Comparison of ENCODE assay signal across 12 cellular contexts in genomic region chr2:73451263-73451972, GRCh38.
DNase-seq lines count a peak whose midpoint lies in the region; ATAC-seq and TF ChIP-seq lines count a peak whose summit lies in the region.
"Had no signal": no experiment of that assay in that cellular context is flagged by ENCODE, and none has a peak within 500 bp of the region (broad histone marks: within the 10 kb centered on the region; RNA-seq: fewer than 3 reads in every experiment).

No MANE protein-coding gene starts in this region.

- ATAC-seq in GM19452 (IDR thresholded peaks at IDR 0.05; ENCODE audit: unreplicated experiment) (peak; percentile 93), HG03025 (IDR thresholded peaks at IDR 0.05; ENCODE audit: low FRiP score, unreplicated experiment) (peak; percentile 96)
- no peak for ATAC-seq in activated CD8-positive, alpha-beta T cell treated with anti-CD3 and anti-CD28 coated beads, Interleukin-2, amount 10 ng/mL, durations not matched to agents 7 days and 5 days

- no peaks in the 10 kb centered on the region for H3K9me3 Mint-ChIP-seq in activated CD8-positive, alpha-beta T cell treated with anti-CD3 and anti-CD28 coated beads, Interleukin-2, amount 10 ng/mL, durations not matched to agents 7 days and 5 days (ENCODE audit: insufficient read depth)

- H3K4me1 Mint-ChIP-seq in activated CD8-positive, alpha-beta T cell treated with anti-CD3 and anti-CD28 coated beads, Interleukin-2, amount 10 ng/mL, durations not matched to agents 7 days and 5 days (ENCODE audit: low read depth) = no peaks in the 10 kb centered on the region

- no peaks in the 10 kb centered on the region for H3K27me3 ChIP-seq in tibial artery

- intact Hi-C loops in tibial artery (cut with DNase I; ENCODE audit: low total_unique reads) = no loop called here

- H3K4me1 ChIP-seq in tibial artery = no peaks in the 10 kb centered on the region
- H3K4me1 ChIP-seq: prostate gland had no signal

- H3K27ac Mint-ChIP-seq in activated CD8-positive, alpha-beta T cell treated with anti-CD3 and anti-CD28 coated beads, Interleukin-2, amount 10 ng/mL, durations not matched to agents 7 days and 5 days = no peak overlapping the region

- no peaks in the 10 kb centered on the region for H3K9me3 ChIP-seq in tibial artery
- H3K9me3 ChIP-seq: prostate gland had no signal

- H3K4me3 Mint-ChIP-seq in activated CD8-positive, alpha-beta T cell treated with anti-CD3 and anti-CD28 coated beads, Interleukin-2, amount 10 ng/mL, durations not matched to agents 7 days and 5 days = no peak overlapping the region

- TF ChIP-seq CTCF in GM12864 (IDR thresholded peaks at IDR 0.05; ENCODE audit: low read depth, low read length, missing control alignments) (no peak), NB4 (IDR thresholded peaks at IDR 0.05; ENCODE audit: low read depth, low read length) (no peak), tibial artery (IDR thresholded peaks at IDR 0.05) (no peak)

- H3K4me3 ChIP-seq in GM12864 (ENCODE audit: low read depth, low read length) = no peak overlapping the region
- no peak overlapping the region for H3K4me3 ChIP-seq in NB4 (ENCODE audit: low read depth, low read length)
- H3K4me3 ChIP-seq in tibial artery = no peak overlapping the region
- H3K4me3 ChIP-seq: prostate gland had no signal

- peaks cover 24% of the 10 kb centered on the region for H3K36me3 Mint-ChIP-seq in activated CD8-positive, alpha-beta T cell treated with anti-CD3 and anti-CD28 coated beads, Interleukin-2, amount 10 ng/mL, durations not matched to agents 7 days and 5 days (ENCODE audit: low read depth)

- H3K27me3 Mint-ChIP-seq in activated CD8-positive, alpha-beta T cell treated with anti-CD3 and anti-CD28 coated beads, Interleukin-2, amount 10 ng/mL, durations not matched to agents 7 days and 5 days (ENCODE audit: low read depth) = no peaks in the 10 kb centered on the region

- no peak for TF ChIP-seq POLR2A in NB4 (IDR thresholded peaks at IDR 0.05; ENCODE audit: extremely low read depth, insufficient read length)

- H3K27ac ChIP-seq in tibial artery = no peak overlapping the region
- H3K27ac ChIP-seq: prostate gland had no signal

- POLR2A ChIA-PET in activated CD8-positive, alpha-beta T cell treated with anti-CD3 and anti-CD28 coated beads, Interleukin-2, amount 10 ng/mL, durations not matched to agents 7 days and 5 days (lab: Charles Lee) = no interaction called here

- CTCF ChIA-PET in activated CD8-positive, alpha-beta T cell treated with anti-CD3 and anti-CD28 coated beads, Interleukin-2, amount 10 ng/mL, durations not matched to agents 7 days and 5 days (lab: Charles Lee) = interaction anchor here (1.0 kb wide), 1 partner anchor 14 kb away, joined by 3 read pairs; no protein-coding TSS in a partner anchor

- H3K36me3 ChIP-seq in tibial artery = peaks cover 55 to 72% (median 58%) of the 10 kb centered on the region in 3 donors
- H3K36me3 ChIP-seq: prostate gland had no signal

- DNase-seq in GM12864 (ENCODE audit: low read depth) (peak; percentile 60), NB4 (ENCODE audit: low read depth) (peak; percentile 61), tibial artery (no peak), HuH-7.5 (ENCODE audit: low spot score) (no peak)
- no peak for DNase-seq in activated CD8-positive, alpha-beta T cell treated with anti-CD3 and anti-CD28 coated beads, Interleukin-2, amount 10 ng/mL, durations not matched to agents 7 days and 5 days
- no peak for DNase-seq in stimulated activated CD4-positive, alpha-beta T cell treated with anti-CD3 and anti-CD28 coated beads, Interleukin-1b, Interleukin-23, amount 100 ng/mL, for 48 hours
- DNase-seq: activated T-cell treated with anti-CD3 and anti-CD28 coated beads, Interleukin-2, amount 50 U/mL, for 48 hours; dermis blood vessel endothelial cell; NCI-H1930 had no signal

Comparison
In these comparisons a context has a peak if more than half of its experiments do, and no peak if none do; other contexts are left out.
1. DNase-seq: peak in GM12864 (single experiment) and NB4 (single experiment); none in tibial artery (0 of 2), activated CD8-positive, alpha-beta T cell treated with anti-CD3 and anti-CD28 coated beads, Interleukin-2, amount 10 ng/mL, durations not matched to agents 7 days and 5 days (single experiment), stimulated activated CD4-positive, alpha-beta T cell treated with anti-CD3 and anti-CD28 coated beads, Interleukin-1b, Interleukin-23, amount 100 ng/mL, for 48 hours (single experiment) and HuH-7.5 (single experiment).